20 cellular contexts compared by ENCODE assay signal in genomic region chr18:79509536-79509930, GRCh38.
A peak's percentile ranks its signal among the peaks of the same experiment; 100 is the strongest.
DNase-seq lines count a peak whose midpoint lies in the region; ATAC-seq and TF ChIP-seq lines count a peak whose summit lies in the region.
"Had no signal": no experiment of that assay in that cellular context is flagged by ENCODE, and none has a peak within 500 bp of the region (broad histone marks: within the 10 kb centered on the region; RNA-seq: fewer than 3 reads in every experiment).

No MANE protein-coding gene starts in this region.

- H3K9me3 Mint-ChIP-seq in activated naive CD8-positive, alpha-beta T cell (ENCODE audit: low read depth) = no peaks in the 10 kb centered on the region
- peaks cover 2% of the 10 kb centered on the region for H3K9me3 Mint-ChIP-seq in activated naive CD8-positive, alpha-beta T cell treated with anti-CD3 and anti-CD28 coated beads for 36 hours
- no peaks in the 10 kb centered on the region for H3K9me3 Mint-ChIP-seq in chondrocyte (ENCODE audit: low read depth)
- H3K9me3 Mint-ChIP-seq: neural crest cell had no signal

- in situ Hi-C loops in KBM-7 (cut with MboI; ENCODE audit: low pct_unique_long_range_greater_than_20kb, low sequenced_read_pairs) = no loop called here

- H3K4me3 ChIP-seq in neutrophil (ENCODE audit: low read depth in 1 of 2, low read length in 1 of 2) (peak overlapping the region; percentile 43), aorta (ENCODE audit: low read length in 2 of 2) (no peak overlapping the region), esophagus squamous epithelium (no peak overlapping the region)
- H3K4me3 ChIP-seq: adrenal gland, cardiac muscle cell had no signal

- H3K27ac Mint-ChIP-seq in activated naive CD8-positive, alpha-beta T cell = peak overlapping the region; percentile 70
- H3K27ac Mint-ChIP-seq in activated naive CD8-positive, alpha-beta T cell treated with anti-CD3 and anti-CD28 coated beads for 36 hours = no peak overlapping the region
- no peak overlapping the region for H3K27ac Mint-ChIP-seq in chondrocyte (ENCODE audit: unreplicated experiment)

- DNase-seq in activated naive CD8-positive, alpha-beta T cell treated with anti-CD3 and anti-CD28 coated beads for 36 hours = no peak
- DNase-seq in chondrocyte (ENCODE audit: low spot score) (peak; percentile 48), aorta (peak; percentile 18 to 66), esophagus squamous epithelium (lab: John Stamatoyannopoulos, UW) (no peak), KBM-7 (no peak), RWPE1 (ENCODE audit: low spot score) (no peak)
- DNase-seq: activated T-cell treated with anti-CD3 and anti-CD28 coated beads for 4 hours; COR-L47; effector CD4-positive, alpha-beta T cell; MM.1S; NCI-H187 treated with DMSO at 0.1 percent for 48 hours; NCI-H446 treated with DMSO at 0.1 percent for 48 hours; SHP77 treated with DMSO at 0.1 percent for 48 hours had no signal

- H3K27me3 ChIP-seq in neutrophil = peaks cover 39% of the 10 kb centered on the region
- H3K27me3 ChIP-seq in aorta (ENCODE audit: control insufficient read depth in 1 of 2, insufficient read depth in 2 of 2, low read length in 1 of 2) = no peaks in the 10 kb centered on the region
- H3K27me3 ChIP-seq in esophagus squamous epithelium = peaks cover 0 to 12% (median 0%) of the 10 kb centered on the region in 4 donors
- H3K27me3 ChIP-seq: adrenal gland, cardiac muscle cell, heart left ventricle had no signal

- H3K9me3 ChIP-seq in neutrophil (no peaks in the 10 kb centered on the region), aorta (ENCODE audit: control insufficient read depth, low read length) (no peaks in the 10 kb centered on the region), esophagus squamous epithelium (no peaks in the 10 kb centered on the region)
- H3K9me3 ChIP-seq: adrenal gland, heart left ventricle had no signal

- WGBS in aorta, 2 donors = 94 to 95% methylated on average over 8 of the region's 8 CpGs
- 84 to 88% methylated on average over 4 to 6 of the region's 8 CpGs for whole genome bisulfite sequencing in esophagus squamous epithelium, 2 donors

- POLR2A ChIA-PET in RWPE1 (lab: Yijun Ruan, JAX; ENCODE audit: low non-redundant PET) = no interaction called here

- peaks cover 32% of the 10 kb centered on the region for H3K4me1 Mint-ChIP-seq in activated naive CD8-positive, alpha-beta T cell (ENCODE audit: low read depth)
- H3K4me1 Mint-ChIP-seq in activated naive CD8-positive, alpha-beta T cell treated with anti-CD3 and anti-CD28 coated beads for 36 hours = peaks cover 44% of the 10 kb centered on the region
- H3K4me1 Mint-ChIP-seq in chondrocyte (ENCODE audit: low read depth) = peaks cover 28% of the 10 kb centered on the region

- peaks cover 38 to 39% of the 10 kb centered on the region in 2 experiments for H3K4me1 ChIP-seq in neutrophil (ENCODE audit: control insufficient read depth in 1 of 2, insufficient read depth in 1 of 2, low read depth in 1 of 2, low read length in 1 of 2)
- no peaks in the 10 kb centered on the region for H3K4me1 ChIP-seq in aorta (ENCODE audit: control insufficient read depth in 1 of 2, insufficient read depth in 2 of 2, low read length in 2 of 2)
- H3K4me1 ChIP-seq in esophagus squamous epithelium = peaks cover 17 to 32% (median 18%) of the 10 kb centered on the region in 3 donors

- no peak for TF ChIP-seq CTCF in chondrocyte (IDR thresholded peaks at IDR 0.05)
- no peak for TF ChIP-seq CTCF in neutrophil (IDR thresholded peaks at IDR 0.05)
- no peak for TF ChIP-seq CTCF in esophagus squamous epithelium (IDR thresholded peaks at IDR 0.05)
- no peak for TF ChIP-seq CTCF in RWPE1 (conservative IDR thresholded peaks at IDR 0.05; ENCODE audit: low read depth)

- no peak for TF ChIP-seq POLR2A in esophagus squamous epithelium (IDR thresholded peaks at IDR 0.05)

- H3K27me3 Mint-ChIP-seq in activated naive CD8-positive, alpha-beta T cell = no peaks in the 10 kb centered on the region
- H3K27me3 Mint-ChIP-seq in activated naive CD8-positive, alpha-beta T cell treated with anti-CD3 and anti-CD28 coated beads for 36 hours = no peaks in the 10 kb centered on the region
- H3K27me3 Mint-ChIP-seq in chondrocyte (ENCODE audit: low read depth) = peaks cover 5% of the 10 kb centered on the region

- peaks cover 4% of the 10 kb centered on the region for H3K36me3 Mint-ChIP-seq in activated naive CD8-positive, alpha-beta T cell
- peaks cover 45% of the 10 kb centered on the region for H3K36me3 Mint-ChIP-seq in activated naive CD8-positive, alpha-beta T cell treated with anti-CD3 and anti-CD28 coated beads for 36 hours
- H3K36me3 Mint-ChIP-seq in chondrocyte (ENCODE audit: low read depth) = no peaks in the 10 kb centered on the region
- H3K36me3 Mint-ChIP-seq: WTC11 had no signal

- intact Hi-C loops in aorta (cut with DNase I) = loop anchor here (5.0 kb wide), 2 partner anchors 68 to 107 kb away; no protein-coding TSS in a partner anchor
- intact Hi-C loops in esophagus squamous epithelium (cut with DNase I) = no loop called here

- no peak for ATAC-seq in aorta (ENCODE audit: low FRiP score)
- ATAC-seq: heart left ventricle, WTC11 had no signal

- CTCF ChIA-PET in RWPE1 (lab: Yijun Ruan, JAX) = interaction anchor here (0.7 kb wide), 1 partner anchor 29 kb away, joined by 6 read pairs; no protein-coding TSS in a partner anchor

- H3K4me3 Mint-ChIP-seq in activated naive CD8-positive, alpha-beta T cell = no peak overlapping the region
- H3K4me3 Mint-ChIP-seq in activated naive CD8-positive, alpha-beta T cell treated with anti-CD3 and anti-CD28 coated beads for 36 hours = no peak overlapping the region
- H3K4me3 Mint-ChIP-seq in chondrocyte (ENCODE audit: unreplicated experiment) = no peak overlapping the region
- H3K4me3 Mint-ChIP-seq: neural crest cell had no signal

- H3K36me3 ChIP-seq in neutrophil (no peaks in the 10 kb centered on the region), aorta (ENCODE audit: control insufficient read depth in 1 of 2, insufficient read depth in 2 of 2, low read length in 1 of 2) (no peaks in the 10 kb centered on the region), esophagus squamous epithelium (peaks cover 0 to 11% (median 0%) of the 10 kb centered on the region in 3 donors)
- H3K36me3 ChIP-seq: adrenal gland, cardiac muscle cell had no signal

- H3K27ac ChIP-seq in neutrophil = no peak overlapping the region
- no peak overlapping the region for H3K27ac ChIP-seq in aorta (ENCODE audit: low read depth in 1 of 2, low read length in 2 of 2)
- H3K27ac ChIP-seq in esophagus squamous epithelium = no peak overlapping the region
- H3K27ac ChIP-seq in RWPE1 = no peak overlapping the region
- H3K27ac ChIP-seq: adrenal gland, cardiac muscle cell had no signal

Comparison
In these comparisons a context has a peak if more than half of its experiments do, and no peak if none do; other contexts are left out.
1. DNase-seq: peak in chondrocyte (single experiment) and aorta (2 of 2); none in activated naive CD8-positive, alpha-beta T cell treated with anti-CD3 and anti-CD28 coated beads for 36 hours (single experiment), esophagus squamous epithelium (single experiment), KBM-7 (single experiment) and RWPE1 (single experiment).
2. H3K4me3 ChIP-seq: peak in neutrophil (2 of 2); none in aorta (0 of 2) and esophagus squamous epithelium (0 of 4).